ENCODE assay signal across 8 cellular contexts in the genomic region with DNA sequence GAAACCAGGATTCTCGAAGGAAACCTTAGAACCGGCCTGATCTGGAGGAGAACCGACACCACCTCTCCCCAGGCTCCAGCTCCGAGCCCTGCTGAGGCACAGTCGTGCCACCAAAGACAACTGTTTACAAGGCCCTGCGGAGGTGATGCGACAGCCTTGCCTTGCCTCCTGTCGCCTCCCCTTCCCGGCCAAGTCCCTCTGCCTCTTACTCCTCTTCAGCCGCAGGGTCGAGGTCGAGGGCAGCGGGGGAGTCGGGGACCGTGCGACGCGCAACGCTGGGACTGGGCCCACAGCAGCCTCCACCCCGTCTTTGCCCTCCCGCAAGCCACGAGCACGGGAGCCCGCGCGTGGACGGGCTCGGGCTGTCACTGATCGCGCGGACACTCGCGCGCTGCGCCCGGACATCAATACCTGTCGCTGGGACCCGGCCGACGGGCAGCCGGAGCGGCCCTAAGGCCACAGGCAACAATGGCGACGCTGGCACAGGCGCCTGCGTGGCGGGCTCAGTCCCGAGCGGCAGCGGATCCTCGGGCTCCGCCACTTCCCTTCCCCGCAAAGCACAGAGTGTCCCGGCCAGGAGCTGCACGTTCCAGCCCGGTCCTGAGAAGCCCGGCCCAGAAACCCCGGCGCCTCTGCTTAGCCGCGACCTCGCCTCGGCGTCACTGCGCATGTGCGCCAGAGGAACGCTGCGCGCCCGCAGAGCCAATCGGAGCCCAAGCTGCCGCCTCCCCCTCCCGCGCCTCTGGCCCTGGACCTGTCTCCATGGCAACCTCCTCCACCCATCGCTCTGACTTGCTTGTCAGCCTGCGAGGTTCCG. TPM values are rescaled to one million over a fixed set of nuclear protein-coding genes. Genes with fewer than 3 reads are reported as not detected.
DNase-seq lines count a peak whose midpoint lies in the region; ATAC-seq, FAIRE-seq and TF ChIP-seq lines count a peak whose summit lies in the region.

Gene ZNF287, minus strand, starts transcription at position 664 of the 817 bp plus-strand sequence. CDS start 1,473 bp downstream, outside the sequence.

- no peak for TF ChIP-seq CTCF in WTC11 (IDR thresholded peaks at IDR 0.05)
- TF ChIP-seq CTCF in cardiac fibroblast (IDR thresholded peaks at IDR 0.05; ENCODE audit: low read depth, low read length), result no peak
- TF ChIP-seq CTCF in Calu3 (IDR thresholded peaks at IDR 0.05; ENCODE audit: unreplicated experiment), result no peak

- no peaks in the 10 kb centered on the region for H3K4me1 ChIP-seq in small intestine (ENCODE audit: control insufficient read depth in 2 of 2, insufficient read depth in 1 of 2, low read depth in 1 of 2, low read length in 1 of 2)

- ATAC-seq in GM18498 (IDR thresholded peaks at IDR 0.05; ENCODE audit: unreplicated experiment) (peak; percentile 95), HG02870 (IDR thresholded peaks at IDR 0.05; ENCODE audit: unreplicated experiment) (peak; percentile 92), WTC11 (peak; percentile 95)

- H3K9me3 ChIP-seq in small intestine (ENCODE audit: control insufficient read depth, low read depth), result no peaks in the 10 kb centered on the region

- H3K27ac Mint-ChIP-seq in WTC11 (no peak within 1 kb of the TSS), Calu3 (ENCODE audit: unreplicated experiment) (no peak within 1 kb of the TSS)

- H3K4me1 Mint-ChIP-seq in WTC11 (peaks cover 7% of the 10 kb centered on the region), Calu3 (ENCODE audit: low read depth, unreplicated experiment) (no peaks in the 10 kb centered on the region)

- H3K36me3 Mint-ChIP-seq in WTC11, result no peaks in the 10 kb centered on the region
- no peaks in the 10 kb centered on the region for H3K36me3 Mint-ChIP-seq in Calu3 (ENCODE audit: insufficient read depth, unreplicated experiment)

- CTCF ChIA-PET in WTC11 (lab: Charles Lee), result interaction anchor here (0.9 to 2.0 kb wide), 4 partner anchors 15 to 116 kb away, joined by 3 to 10 read pairs (median 7); no protein-coding TSS in a partner anchor
- CTCF ChIA-PET in Calu3 (lab: Charles Lee), result no interaction called here

- FAIRE-seq in small intestine (lab: Jason Lieb, UNC), result no peak

- BruUV-seq in Calu3 (replicated peaks; lab: Mats Ljungman, UMichigan), result no TSS peak

- H3K27ac ChIP-seq in small intestine (ENCODE audit: low read depth in 1 of 2, low read length in 1 of 2), result no peak within 1 kb of the TSS

- no peaks in the 10 kb centered on the region for H3K27me3 ChIP-seq in small intestine (ENCODE audit: control insufficient read depth in 2 of 2, insufficient read depth in 2 of 2, low read length in 2 of 2)

- no peaks in the 10 kb centered on the region for H3K36me3 ChIP-seq in small intestine (ENCODE audit: control insufficient read depth in 2 of 2, insufficient read depth in 2 of 2, low read length in 2 of 2)

- H3K9me3 Mint-ChIP-seq in WTC11 (no peaks in the 10 kb centered on the region), Calu3 (ENCODE audit: low read depth, unreplicated experiment) (peaks cover 4% of the 10 kb centered on the region)

- H3K4me3 ChIP-seq in cardiac fibroblast (replicated peaks in 1 of 2; ENCODE audit: low read depth in 2 of 2, low read length in 2 of 2) (peak within 1 kb of the TSS; percentile 72 to 80), small intestine (ENCODE audit: low read depth in 1 of 2, low read length in 2 of 2) (peak within 1 kb of the TSS; percentile 58 to 82)

- H3K27me3 Mint-ChIP-seq in WTC11 (ENCODE audit: low read depth) (peaks cover 69% of the 10 kb centered on the region), Calu3 (ENCODE audit: unreplicated experiment) (peaks cover 8% of the 10 kb centered on the region)

- DNase-seq in NCI-H1930 (lab: John Stamatoyannopoulos, UW) (peak; percentile 75 to 92), WTC11 (ENCODE audit: low spot score) (peak; percentile 92), cardiac fibroblast (ENCODE audit: low read depth in 2 of 2) (peak; percentile 92 to 94), iPS-NIHi11 (ENCODE audit: low spot score) (peak; percentile 100), small intestine (peak; percentile 91), Calu3 (no peak)

- H3K4me3 Mint-ChIP-seq in WTC11, result peak within 1 kb of the TSS; percentile 66
- H3K4me3 Mint-ChIP-seq in Calu3 (ENCODE audit: low read depth, unreplicated experiment), result no peak within 1 kb of the TSS

- POLR2A ChIA-PET in WTC11 (lab: Charles Lee), result no interaction called here

- WGBS in small intestine, 3 donors, result 3 to 4% (median 4%) methylated on average over 61 to 77 of the region's 77 CpGs

- intact Hi-C loops in Calu3 (cut with micrococcal nuclease; ENCODE audit: unreplicated experiment), result no loop called here

TF ChIP-seq in WTC11, 78 proteins besides CTCF, POLR2A, EP300 and RAD21 (continues in another document):
- TF ChIP-seq, protein P1, sequence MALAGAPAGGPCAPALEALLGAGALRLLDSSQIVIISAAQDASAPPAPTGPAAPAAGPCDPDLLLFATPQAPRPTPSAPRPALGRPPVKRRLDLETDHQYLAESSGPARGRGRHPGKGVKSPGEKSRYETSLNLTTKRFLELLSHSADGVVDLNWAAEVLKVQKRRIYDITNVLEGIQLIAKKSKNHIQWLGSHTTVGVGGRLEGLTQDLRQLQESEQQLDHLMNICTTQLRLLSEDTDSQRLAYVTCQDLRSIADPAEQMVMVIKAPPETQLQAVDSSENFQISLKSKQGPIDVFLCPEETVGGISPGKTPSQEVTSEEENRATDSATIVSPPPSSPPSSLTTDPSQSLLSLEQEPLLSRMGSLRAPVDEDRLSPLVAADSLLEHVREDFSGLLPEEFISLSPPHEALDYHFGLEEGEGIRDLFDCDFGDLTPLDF (CRISPR knock-in tag; IDR thresholded peaks at IDR 0.05), result 0 out of 2 replicates have a peak, but pooled peaks have one; percentile 27
- TF ChIP-seq JAZF1 (CRISPR knock-in tag; IDR thresholded peaks at IDR 0.05) (no peak), MAX (CRISPR knock-in tag; IDR thresholded peaks at IDR 0.05) (peak; percentile 80), USF2 (CRISPR knock-in tag; IDR thresholded peaks at IDR 0.05) (no peak), ZNF396 (CRISPR knock-in tag; IDR thresholded peaks at IDR 0.05; ENCODE audit: borderline replicate concordance) (no peak), FOXP1 (CRISPR knock-in tag; IDR thresholded peaks at IDR 0.05; ENCODE audit: borderline replicate concordance) (peak; percentile 57; the same call in 1 of the 2 replicates), SP1 (CRISPR knock-in tag; conservative IDR thresholded peaks at IDR 0.05) (0 out of 2 replicates have a peak, but pooled peaks have one; percentile 17), RELA (CRISPR knock-in tag; IDR thresholded peaks at IDR 0.05; ENCODE audit: borderline replicate concordance) (0 out of 2 replicates have a peak, but pooled peaks have one; percentile 60), TCF7 (CRISPR knock-in tag; IDR thresholded peaks at IDR 0.05; ENCODE audit: low read depth) (0 out of 2 replicates have a peak, but pooled peaks have one; percentile 27), ZBTB21 (CRISPR knock-in tag; IDR thresholded peaks at IDR 0.05; ENCODE audit: borderline replicate concordance) (0 out of 2 replicates have a peak, but pooled peaks have one; percentile 22), SMAD3 (CRISPR knock-in tag; IDR thresholded peaks at IDR 0.05; ENCODE audit: borderline replicate concordance) (peak; percentile 24; the same call in 1 of the 2 replicates)
- TF ChIP-seq, protein P2, sequence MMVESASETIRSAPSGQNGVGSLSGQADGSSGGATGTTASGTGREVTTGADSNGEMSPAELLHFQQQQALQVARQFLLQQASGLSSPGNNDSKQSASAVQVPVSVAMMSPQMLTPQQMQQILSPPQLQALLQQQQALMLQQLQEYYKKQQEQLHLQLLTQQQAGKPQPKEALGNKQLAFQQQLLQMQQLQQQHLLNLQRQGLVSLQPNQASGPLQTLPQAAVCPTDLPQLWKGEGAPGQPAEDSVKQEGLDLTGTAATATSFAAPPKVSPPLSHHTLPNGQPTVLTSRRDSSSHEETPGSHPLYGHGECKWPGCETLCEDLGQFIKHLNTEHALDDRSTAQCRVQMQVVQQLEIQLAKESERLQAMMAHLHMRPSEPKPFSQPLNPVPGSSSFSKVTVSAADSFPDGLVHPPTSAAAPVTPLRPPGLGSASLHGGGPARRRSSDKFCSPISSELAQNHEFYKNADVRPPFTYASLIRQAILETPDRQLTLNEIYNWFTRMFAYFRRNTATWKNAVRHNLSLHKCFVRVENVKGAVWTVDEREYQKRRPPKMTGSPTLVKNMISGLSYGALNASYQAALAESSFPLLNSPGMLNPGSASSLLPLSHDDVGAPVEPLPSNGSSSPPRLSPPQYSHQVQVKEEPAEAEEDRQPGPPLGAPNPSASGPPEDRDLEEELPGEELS (CRISPR knock-in tag; IDR thresholded peaks at IDR 0.05), result peak; percentile 54

RNA-seq across cellular contexts. Expression of gene ZNF287, which starts in this region (rescaled TPM):
- total RNA-seq in WTC11 (2021), result 5.4 to 8.9 TPM (median 8.1 TPM) in 3 replicates
- 1 to 10 TPM in 1 of 3 donors, under 1 TPM in 1, not detected in 1; 0.81 to 2.2 TPM for polyA plus RNA-seq in small intestine
- total RNA-seq in Calu3 (2022), result not detected in 2 replicates
